ENCODE assay signal across 2 cellular contexts in genomic region chr6:47810885-47811284, GRCh38.
TF ChIP-seq lines count a peak whose summit lies in the region.

No MANE protein-coding gene starts in this region.

TF ChIP-seq in Ishikawa, 13 proteins besides CTCF, POLR2A, EP300 and RAD21:
- TF ChIP-seq REST (IDR thresholded peaks at IDR 0.05; ENCODE audit: low read depth), result no peak
- TF ChIP-seq ZBTB7A (IDR thresholded peaks at IDR 0.05; ENCODE audit: low read depth), result no peak
- TF ChIP-seq CREB1 (IDR thresholded peaks at IDR 0.05; ENCODE audit: low read depth), result no peak
- no peak for TF ChIP-seq TEAD4 (IDR thresholded peaks at IDR 0.05)
- TF ChIP-seq MAX (IDR thresholded peaks at IDR 0.05), result no peak
- no peak for TF ChIP-seq NFIC (IDR thresholded peaks at IDR 0.05)
- TF ChIP-seq TAF1 (IDR thresholded peaks at IDR 0.05; ENCODE audit: low read depth), result no peak
- no peak for TF ChIP-seq YY1 (IDR thresholded peaks at IDR 0.05; ENCODE audit: low read depth)
- no peak for TF ChIP-seq EGR1 (IDR thresholded peaks at IDR 0.05)
- TF ChIP-seq FOXM1 (IDR thresholded peaks at IDR 0.05; ENCODE audit: borderline replicate concordance, low read depth), result no peak
- TF ChIP-seq TCF12 (IDR thresholded peaks at IDR 0.05; ENCODE audit: low read depth), result no peak
- TF ChIP-seq USF1 (IDR thresholded peaks at IDR 0.05), result no peak
- TF ChIP-seq CEBPB (IDR thresholded peaks at IDR 0.05), result no peak

TF ChIP-seq in WTC11, 78 proteins besides CTCF, POLR2A, EP300 and RAD21 (continued from another document):
- TF ChIP-seq ZNF425 (CRISPR knock-in tag; conservative IDR thresholded peaks at IDR 0.05) (no peak), ARID4B (CRISPR knock-in tag; IDR thresholded peaks at IDR 0.05; ENCODE audit: borderline replicate concordance) (no peak), PRDM15 (CRISPR knock-in tag; IDR thresholded peaks at IDR 0.05) (no peak)
